In genomic region chr10:30422981-30423654, GRCh38 we compare ENCODE assay signal across 8 cellular contexts. TPM values are rescaled to one million over a fixed set of nuclear protein-coding genes. Genes with fewer than 3 reads are reported as not detected.
DNase-seq lines count a peak whose midpoint lies in the region; ATAC-seq, FAIRE-seq and TF ChIP-seq lines count a peak whose summit lies in the region.

No MANE protein-coding gene starts in this region.

- 31% methylated on average over 8 of the region's 8 CpGs for WGBS in prostate gland

- H3K27ac Mint-ChIP-seq in activated T-cell treated with anti-CD3 and anti-CD28 coated beads, Interleukin-2, amount 50 U/mL, for 72 hours = no peak overlapping the region

- H3K4me1 Mint-ChIP-seq in activated T-cell treated with anti-CD3 and anti-CD28 coated beads, Interleukin-2, amount 50 U/mL, for 72 hours (ENCODE audit: low read depth) = peaks cover 63% of the 10 kb centered on the region

- TF ChIP-seq POLR2A in GM12891 (IDR thresholded peaks at IDR 0.05; ENCODE audit: low read depth, low read length) (0 out of 2 replicates have a peak, but pooled peaks have one; percentile 27), prostate gland (IDR thresholded peaks at IDR 0.05) (no peak)

- no peak overlapping the region for H3K4me3 ChIP-seq in fibroblast of villous mesenchyme (ENCODE audit: low read depth, low read length)
- no peak overlapping the region for H3K4me3 ChIP-seq in prostate gland

- no peaks in the 10 kb centered on the region for H3K9me3 Mint-ChIP-seq in activated T-cell treated with anti-CD3 and anti-CD28 coated beads, Interleukin-2, amount 50 U/mL, for 72 hours

- no peaks in the 10 kb centered on the region for H3K4me1 ChIP-seq in prostate gland (replicated peaks)

- no peaks in the 10 kb centered on the region for H3K27me3 ChIP-seq in prostate gland (replicated peaks; ENCODE audit: insufficient read depth)

- intact Hi-C loops in prostate gland (cut with DNase I) = loop anchor here (5.0 kb wide), 1 partner anchor 39 kb away; no protein-coding TSS in a partner anchor

- FAIRE-seq in GM12891 (lab: Jason Lieb, UNC) (no peak), RCC 7860 (lab: Jason Lieb, UNC) (no peak)

- H3K4me3 Mint-ChIP-seq in activated T-cell treated with anti-CD3 and anti-CD28 coated beads, Interleukin-2, amount 50 U/mL, for 72 hours = no peak overlapping the region

- no peak for DNase-seq in GM12891 (ENCODE audit: insufficient read length, low spot score)
- DNase-seq in RCC 7860 (ENCODE audit: low spot score) = peak; percentile 77
- peak; percentile 95 for DNase-seq in fibroblast of villous mesenchyme (ENCODE audit: low read depth)
- peak; percentile 29 for DNase-seq in prostate gland (ENCODE audit: low spot score)
- no peak for DNase-seq in activated T-cell treated with anti-CD3 and anti-CD28 coated beads, Interleukin-2, amount 50 U/mL, for 72 hours
- no peak for DNase-seq in NCI-H1694 (lab: John Stamatoyannopoulos, UW)

- H3K9me3 ChIP-seq in prostate gland = no peaks in the 10 kb centered on the region

- no peaks in the 10 kb centered on the region for H3K36me3 ChIP-seq in prostate gland

- peak overlapping the region in 1 of 2 donors; percentile 10 for H3K27ac ChIP-seq in prostate gland

- no peak for ATAC-seq in activated T-cell treated with anti-CD3 and anti-CD28 coated beads, Interleukin-2, amount 50 U/mL, for 72 hours (replicated peaks in 1 of 2)
- ATAC-seq in GM18868 (IDR thresholded peaks at IDR 0.05; ENCODE audit: unreplicated experiment) = no peak
- no peak for ATAC-seq in HG03432 (IDR thresholded peaks at IDR 0.05; ENCODE audit: unreplicated experiment)

- TF ChIP-seq CTCF in fibroblast of villous mesenchyme (IDR thresholded peaks at IDR 0.05; ENCODE audit: insufficient read depth, low read depth, low read length) (no peak), prostate gland (IDR thresholded peaks at IDR 0.05) (no peak)

- peaks cover 9% of the 10 kb centered on the region for H3K27me3 Mint-ChIP-seq in activated T-cell treated with anti-CD3 and anti-CD28 coated beads, Interleukin-2, amount 50 U/mL, for 72 hours (ENCODE audit: low read depth)

- peaks cover 0 to 3% of the 10 kb centered on the region in 2 donors for H3K36me3 Mint-ChIP-seq in activated T-cell treated with anti-CD3 and anti-CD28 coated beads, Interleukin-2, amount 50 U/mL, for 72 hours (ENCODE audit: insufficient read depth in 2 of 2)

TF ChIP-seq in GM12891, 5 proteins besides CTCF, POLR2A, EP300 and RAD21:
- TF ChIP-seq SPI1 (IDR thresholded peaks at IDR 0.05; ENCODE audit: low read depth, low read length) (no peak), TAF1 (IDR thresholded peaks at IDR 0.05; ENCODE audit: low read depth, low read length) (no peak), POLR2AphosphoS5 (IDR thresholded peaks at IDR 0.05; ENCODE audit: low read depth, low read length) (no peak), POU2F2 (IDR thresholded peaks at IDR 0.05; ENCODE audit: low read depth, low read length) (0 out of 2 replicates have a peak, but pooled peaks have one; percentile 9), PAX5 (IDR thresholded peaks at IDR 0.05; ENCODE audit: insufficient read depth, low read length, severe bottlenecking) (no peak)

RNA-seq across cellular contexts. Expression of gene MAP3K8, which starts 10.9 kb away (rescaled TPM):
- 77.3 TPM for polyA plus RNA-seq in GM12891 (2012; ENCODE audit: low read depth, missing spikeins)
- 14.2 and 31.1 TPM in 2 replicates for total RNA-seq in fibroblast of villous mesenchyme
- total RNA-seq in prostate gland = 10 to 100 TPM in 1 of 2 donors, 1 to 10 TPM in 1; 4.7 to 12.2 TPM
- total RNA-seq in activated T-cell treated with anti-CD3 and anti-CD28 coated beads, Interleukin-2, amount 50 U/mL, for 72 hours = 10 to 100 TPM; 27.0 to 41.1 TPM

Comparison
In these comparisons a context has a peak if more than half of its experiments do, and no peak if none do; other contexts are left out.
1. DNase-seq: peak in RCC 7860 (single experiment), fibroblast of villous mesenchyme (single experiment) and prostate gland (single experiment); none in GM12891 (single experiment), activated T-cell treated with anti-CD3 and anti-CD28 coated beads, Interleukin-2, amount 50 U/mL, for 72 hours (0 of 2) and NCI-H1694 (single experiment).